In genomic region chr1:6097824-6098223, GRCh38 we compare ENCODE assay signal across 24 cellular contexts. TPM values are rescaled to one million over a fixed set of nuclear protein-coding genes. Genes with fewer than 3 reads are reported as not detected.
A peak's percentile ranks its signal among the peaks of the same experiment; 100 is the strongest.
DNase-seq lines count a peak whose midpoint lies in the region; ATAC-seq and TF ChIP-seq lines count a peak whose summit lies in the region.
"Had no signal": no experiment of that assay in that cellular context is flagged by ENCODE, and none has a peak within 500 bp of the region (broad histone marks: within the 10 kb centered on the region; RNA-seq: fewer than 3 reads in every experiment).

No MANE protein-coding gene starts in this region.

- H3K4me1 Mint-ChIP-seq in activated T-cell treated with anti-CD3 and anti-CD28 coated beads, Interleukin-2, amount 50 U/mL, for 72 hours (ENCODE audit: low read depth): peaks cover 6% of the 10 kb centered on the region
- H3K4me1 Mint-ChIP-seq in activated T-cell treated with anti-CD3 and anti-CD28 coated beads, Interleukin-2, amount 50 U/mL, for 4 hours (ENCODE audit: low read depth): no peaks in the 10 kb centered on the region
- peaks cover 27% of the 10 kb centered on the region for H3K4me1 Mint-ChIP-seq in central memory CD8-positive, alpha-beta T cell
- H3K4me1 Mint-ChIP-seq in type B pancreatic cell (ENCODE audit: unreplicated experiment): peaks cover 14% of the 10 kb centered on the region
- H3K4me1 Mint-ChIP-seq: activated CD4-positive, alpha-beta memory T cell treated with anti-CD3 and anti-CD28 coated beads, Interleukin-2, amount 10 ng/mL, durations not matched to agents 7 days and 5 days had no signal

- no peaks in the 10 kb centered on the region for H3K9me3 Mint-ChIP-seq in activated T-cell treated with anti-CD3 and anti-CD28 coated beads, Interleukin-2, amount 50 U/mL, for 72 hours
- no peaks in the 10 kb centered on the region for H3K9me3 Mint-ChIP-seq in activated T-cell treated with anti-CD3 and anti-CD28 coated beads, Interleukin-2, amount 50 U/mL, for 4 hours
- no peaks in the 10 kb centered on the region for H3K9me3 Mint-ChIP-seq in central memory CD8-positive, alpha-beta T cell
- no peaks in the 10 kb centered on the region for H3K9me3 Mint-ChIP-seq in type B pancreatic cell
- H3K9me3 Mint-ChIP-seq: activated CD4-positive, alpha-beta memory T cell treated with anti-CD3 and anti-CD28 coated beads, Interleukin-2, amount 10 ng/mL, durations not matched to agents 7 days and 5 days; effector memory CD8-positive, alpha-beta T cell had no signal

- H4K8ac ChIP-seq in neuronal stem cell (ENCODE audit: low read depth, low read length): no peak overlapping the region

- no peak overlapping the region for H2BK12ac ChIP-seq in neuronal stem cell (ENCODE audit: low read length)

- no peak overlapping the region for H3K4me2 ChIP-seq in neuronal stem cell (ENCODE audit: insufficient read depth, low read length, poor library complexity, severe bottlenecking)

- H3K4me1 ChIP-seq in neuronal stem cell (ENCODE audit: control insufficient read depth in 2 of 2, insufficient read depth in 1 of 2, low read depth in 1 of 2, low read length in 2 of 2): peaks cover 0 to 24% of the 10 kb centered on the region in 2 donors
- H3K4me1 ChIP-seq: colonic mucosa had no signal

- H3K27ac Mint-ChIP-seq in activated T-cell treated with anti-CD3 and anti-CD28 coated beads, Interleukin-2, amount 50 U/mL, for 72 hours: peak overlapping the region; percentile 48
- H3K27ac Mint-ChIP-seq in central memory CD8-positive, alpha-beta T cell (ENCODE audit: low read depth): peak overlapping the region; percentile 83
- no peak overlapping the region for H3K27ac Mint-ChIP-seq in type B pancreatic cell
- H3K27ac Mint-ChIP-seq: activated CD4-positive, alpha-beta memory T cell treated with anti-CD3 and anti-CD28 coated beads, Interleukin-2, amount 10 ng/mL, durations not matched to agents 7 days and 5 days; progenitor cell of endocrine pancreas had no signal

- TF ChIP-seq CTCF in GM06990 (IDR thresholded peaks at IDR 0.05; ENCODE audit: insufficient read depth, low read length, poor library complexity, severe bottlenecking): no peak
- TF ChIP-seq CTCF in type B pancreatic cell (conservative IDR thresholded peaks at IDR 0.05): no peak

- H3K9ac ChIP-seq in neuronal stem cell (ENCODE audit: low read depth, low read length, poor library complexity): no peak overlapping the region

- H3K27me3 ChIP-seq in GM06990 (replicated peaks; ENCODE audit: control insufficient read depth, insufficient read depth, low read length): no peaks in the 10 kb centered on the region; the same call in 1 of the 2 replicates
- H3K27me3 ChIP-seq in neuronal stem cell (ENCODE audit: control insufficient read depth in 3 of 3, insufficient read depth in 3 of 3, low read depth in 1 of 3, low read length in 3 of 3): peaks cover 0 to 41% (median 0%) of the 10 kb centered on the region in 3 experiments
- H3K27me3 ChIP-seq: colonic mucosa had no signal

- no peak overlapping the region for H3K4ac ChIP-seq in neuronal stem cell (ENCODE audit: low read length)

- H3K14ac ChIP-seq in neuronal stem cell (ENCODE audit: low read length): peak overlapping the region; percentile 89

- no peaks in the 10 kb centered on the region for H3K9me3 ChIP-seq in neuronal stem cell (replicated peaks in 1 of 2; ENCODE audit: control insufficient read depth in 2 of 2, insufficient read depth in 1 of 2, low read depth in 1 of 2, low read length in 2 of 2)
- H3K9me3 ChIP-seq: colonic mucosa had no signal

- no peak overlapping the region for H3K4me3 Mint-ChIP-seq in activated T-cell treated with anti-CD3 and anti-CD28 coated beads, Interleukin-2, amount 50 U/mL, for 72 hours
- no peak overlapping the region for H3K4me3 Mint-ChIP-seq in activated T-cell treated with anti-CD3 and anti-CD28 coated beads, Interleukin-2, amount 50 U/mL, for 4 hours
- H3K4me3 Mint-ChIP-seq in central memory CD8-positive, alpha-beta T cell: no peak overlapping the region
- H3K4me3 Mint-ChIP-seq in type B pancreatic cell: no peak overlapping the region
- H3K4me3 Mint-ChIP-seq: activated CD4-positive, alpha-beta memory T cell treated with anti-CD3 and anti-CD28 coated beads, Interleukin-2, amount 10 ng/mL, durations not matched to agents 7 days and 5 days had no signal

- no peaks in the 10 kb centered on the region for H3K27me3 Mint-ChIP-seq in activated T-cell treated with anti-CD3 and anti-CD28 coated beads, Interleukin-2, amount 50 U/mL, for 72 hours (ENCODE audit: low read depth)
- H3K27me3 Mint-ChIP-seq in activated T-cell treated with anti-CD3 and anti-CD28 coated beads, Interleukin-2, amount 50 U/mL, for 4 hours (ENCODE audit: low read depth): no peaks in the 10 kb centered on the region
- H3K27me3 Mint-ChIP-seq in central memory CD8-positive, alpha-beta T cell: no peaks in the 10 kb centered on the region
- H3K27me3 Mint-ChIP-seq in type B pancreatic cell: peaks cover 5% of the 10 kb centered on the region
- H3K27me3 Mint-ChIP-seq: activated CD4-positive, alpha-beta memory T cell treated with anti-CD3 and anti-CD28 coated beads, Interleukin-2, amount 10 ng/mL, durations not matched to agents 7 days and 5 days; effector memory CD8-positive, alpha-beta T cell; progenitor cell of endocrine pancreas had no signal

- H2AFZ ChIP-seq in neuronal stem cell (ENCODE audit: low read length): no peak overlapping the region

- no peak overlapping the region for H4K91ac ChIP-seq in neuronal stem cell (ENCODE audit: low read depth, low read length, poor library complexity)

- peak overlapping the region; percentile 24 for H2BK15ac ChIP-seq in neuronal stem cell (ENCODE audit: low read length)

- ATAC-seq in activated T-cell treated with anti-CD3 and anti-CD28 coated beads, Interleukin-2, amount 50 U/mL, for 72 hours (replicated peaks in 1 of 2): no peak
- no peak for ATAC-seq in activated T-cell treated with anti-CD3 and anti-CD28 coated beads, Interleukin-2, amount 50 U/mL, for 4 hours
- ATAC-seq in central memory CD8-positive, alpha-beta T cell (replicated peaks; ENCODE audit: extremely low read depth, poor library complexity, severe bottlenecking): no peak
- ATAC-seq in HG02870 (IDR thresholded peaks at IDR 0.05; ENCODE audit: unreplicated experiment) (no peak), HG03469 (IDR thresholded peaks at IDR 0.05; ENCODE audit: unreplicated experiment) (no peak)
- ATAC-seq: effector memory CD8-positive, alpha-beta T cell; esophagus mucosa; K562 had no signal

- WGBS in neuronal stem cell (ENCODE audit: extremely low coverage in 2 of 2, insufficient read length in 2 of 2, insufficient replicate concordance in 1 of 2), 2 donors: no CpG with 5 or more reads among the region's 17 CpGs

- H3K23ac ChIP-seq in neuronal stem cell (ENCODE audit: low read depth, low read length, poor library complexity): no peak overlapping the region

- H3K4me3 ChIP-seq in GM06990 (replicated peaks; ENCODE audit: low read depth, low read length) (no peak overlapping the region), neuronal stem cell (ENCODE audit: low read length in 2 of 2) (no peak overlapping the region)
- H3K4me3 ChIP-seq: colonic mucosa, K562, lung, skin epidermis had no signal

- H3K27ac ChIP-seq in neuronal stem cell (replicated peaks; ENCODE audit: low read length): no peak overlapping the region
- H3K27ac ChIP-seq: brain microvascular endothelial cell, colonic mucosa had no signal

- no peak for DNase-seq in activated T-cell treated with anti-CD3 and anti-CD28 coated beads, Interleukin-2, amount 50 U/mL, for 72 hours
- no peak for DNase-seq in activated T-cell treated with anti-CD3 and anti-CD28 coated beads, Interleukin-2, amount 50 U/mL, for 4 hours
- DNase-seq in GM06990 (ENCODE audit: extremely low read depth, insufficient read length) (peak; percentile 9), neuronal stem cell (ENCODE audit: low spot score) (no peak), type B pancreatic cell (ENCODE audit: extremely low spot score, unreplicated experiment) (no peak)
- no peak for DNase-seq in central memory CD8-positive, alpha-beta T cell (ENCODE audit: low spot score in 2 of 2)
- DNase-seq: activated CD4-positive, alpha-beta memory T cell treated with anti-CD3 and anti-CD28 coated beads, Interleukin-2, amount 10 ng/mL, durations not matched to agents 7 days and 5 days; activated CD4-positive, CD25-positive, alpha-beta regulatory T cell; brain microvascular endothelial cell; colonic mucosa; effector memory CD8-positive, alpha-beta T cell; foreskin melanocyte; NCI-H1105 treated with DMSO at 0.1 percent for 48 hours; NCI-H2029 treated with DMSO at 0.1 percent for 48 hours; NCI-H345; NCI-H774; stimulated activated CD4-positive, alpha-beta T cell treated with anti-CD3 and anti-CD28 coated beads, Interleukin-1b, Interleukin-23, amount 100 ng/mL, for 48 hours had no signal

- H3K18ac ChIP-seq in neuronal stem cell (ENCODE audit: low read length): peak overlapping the region; percentile 76

- peaks cover 0 to 10% of the 10 kb centered on the region in 2 donors for H3K36me3 Mint-ChIP-seq in activated T-cell treated with anti-CD3 and anti-CD28 coated beads, Interleukin-2, amount 50 U/mL, for 72 hours (ENCODE audit: insufficient read depth in 2 of 2)
- peaks cover 19% of the 10 kb centered on the region for H3K36me3 Mint-ChIP-seq in activated T-cell treated with anti-CD3 and anti-CD28 coated beads, Interleukin-2, amount 50 U/mL, for 4 hours (ENCODE audit: insufficient read depth)
- H3K36me3 Mint-ChIP-seq in central memory CD8-positive, alpha-beta T cell (ENCODE audit: insufficient read depth): peaks cover 18% of the 10 kb centered on the region
- no peaks in the 10 kb centered on the region for H3K36me3 Mint-ChIP-seq in type B pancreatic cell

- H2BK120ac ChIP-seq in neuronal stem cell (ENCODE audit: low read depth, low read length): no peak overlapping the region

- H2AK5ac ChIP-seq in neuronal stem cell (ENCODE audit: low read depth, low read length): peak overlapping the region; percentile 36

- peaks cover 1% of the 10 kb centered on the region for H3K79me1 ChIP-seq in neuronal stem cell (ENCODE audit: low read depth, low read length)

- peaks cover 14% of the 10 kb centered on the region for H3K36me3 ChIP-seq in GM06990 (ENCODE audit: control insufficient read depth, insufficient read depth, low read length)
- no peaks in the 10 kb centered on the region for H3K36me3 ChIP-seq in neuronal stem cell (replicated peaks in 1 of 2; ENCODE audit: control insufficient read depth in 2 of 2, insufficient read depth in 2 of 2, low read length in 2 of 2)
- H3K36me3 ChIP-seq: brain microvascular endothelial cell, colonic mucosa had no signal

- peak overlapping the region; percentile 90 for H2BK5ac ChIP-seq in neuronal stem cell (ENCODE audit: low read length)

RNA-seq across cellular contexts. Expression of gene KCNAB2, which starts 52.1 kb away (rescaled TPM):
- total RNA-seq in activated T-cell treated with anti-CD3 and anti-CD28 coated beads, Interleukin-2, amount 50 U/mL, for 72 hours: 100 to 1,000 TPM; 210 to 232 TPM
- total RNA-seq in activated T-cell treated with anti-CD3 and anti-CD28 coated beads, Interleukin-2, amount 50 U/mL, for 4 hours: 100 to 1,000 TPM; 199 to 230 (median 202) TPM
- 5.4 TPM for polyA plus RNA-seq in neuronal stem cell (2013, experiment 1 of 2)
- polyA plus RNA-seq in neuronal stem cell (2013, experiment 2 of 2): 6.0 TPM
- total RNA-seq in type B pancreatic cell (ENCODE audit: low replicate concordance): 1.7 and 7.2 TPM in 2 replicates

Comparison
In these comparisons a context has a peak if more than half of its experiments do, and no peak if none do; other contexts are left out.
1. RNA of gene KCNAB2, which starts 52.1 kb away (total RNA-seq): 210 to 232 TPM in activated T-cell treated with anti-CD3 and anti-CD28 coated beads, Interleukin-2, amount 50 U/mL, for 72 hours and 199 to 230 TPM in activated T-cell treated with anti-CD3 and anti-CD28 coated beads, Interleukin-2, amount 50 U/mL, for 4 hours; 1.7 to 7.2 TPM in type B pancreatic cell; every median in the first group is over 10 times any median in the second.